In the genomic region with DNA sequence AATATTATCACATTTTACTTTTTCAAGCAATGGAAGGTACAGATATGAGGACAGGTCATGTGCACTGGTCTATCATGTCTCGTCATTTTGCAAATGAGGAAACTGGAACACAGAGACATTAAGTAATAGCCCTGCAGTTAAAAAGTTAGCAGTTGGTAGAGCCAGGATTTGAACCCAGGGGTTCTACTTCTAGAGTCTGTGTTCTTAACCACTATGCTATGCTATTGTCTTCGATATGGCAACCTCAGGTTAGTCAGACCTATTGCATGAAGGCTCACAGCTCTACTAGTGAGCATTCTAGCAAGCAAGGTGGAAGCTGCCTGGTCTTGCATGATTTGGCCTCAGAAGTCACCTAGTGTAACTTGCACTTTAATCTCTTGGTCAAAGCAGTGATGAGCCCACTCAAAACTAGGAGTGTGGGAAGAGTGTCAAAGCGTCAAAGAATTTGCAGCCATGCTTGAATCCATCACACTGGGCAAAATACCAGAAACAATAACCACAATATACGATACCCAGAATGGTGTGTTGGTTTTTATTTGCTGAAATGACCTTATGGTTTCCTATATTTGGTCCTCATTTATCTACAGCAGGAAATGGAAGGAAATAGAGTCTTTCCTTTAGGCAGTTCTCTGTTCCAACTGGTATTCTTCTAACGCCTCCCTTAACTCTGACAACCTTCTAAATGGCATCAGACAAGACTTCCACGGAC, we compare ENCODE assay signal across 19 cellular contexts. TPM values are rescaled to one million over a fixed set of nuclear protein-coding genes. Genes with fewer than 3 reads are reported as not detected.
DNase-seq lines count a peak whose midpoint lies in the region; TF ChIP-seq lines count a peak whose summit lies in the region.
"Had no signal": no experiment of that assay in that cellular context is flagged by ENCODE, and none has a peak within 500 bp of the region (broad histone marks: within the 10 kb centered on the region; RNA-seq: fewer than 3 reads in every experiment).

No MANE protein-coding gene starts in this region.

- H3K14ac ChIP-seq in trophoblast cell (ENCODE audit: low read length): no peak overlapping the region

- H3K79me1 ChIP-seq in trophoblast cell (ENCODE audit: low read length): no peaks in the 10 kb centered on the region

- peaks cover 1% of the 10 kb centered on the region for H3K9me3 ChIP-seq in trophoblast cell (ENCODE audit: insufficient read depth, low read depth, low read length)
- H3K9me3 ChIP-seq: tibial nerve had no signal

- no peak overlapping the region for H3K18ac ChIP-seq in trophoblast cell (ENCODE audit: low read length)

- no peak overlapping the region for H4K8ac ChIP-seq in trophoblast cell (ENCODE audit: low read depth, low read length)

- H2AFZ ChIP-seq in trophoblast cell (ENCODE audit: insufficient read depth, low read length, poor library complexity): no peak overlapping the region

- no peak overlapping the region for H3K27ac ChIP-seq in brain microvascular endothelial cell
- H3K27ac ChIP-seq in trophoblast cell (ENCODE audit: low read depth, low read length): no peak overlapping the region
- H3K27ac ChIP-seq: tibial nerve had no signal

- H2AK5ac ChIP-seq in trophoblast cell (ENCODE audit: low read length): no peak overlapping the region

- H2BK5ac ChIP-seq in trophoblast cell (ENCODE audit: low read depth, low read length, poor library complexity): no peak overlapping the region

- no peak overlapping the region for H3K4me3 ChIP-seq in brain microvascular endothelial cell (ENCODE audit: low read depth, low read length)
- H3K4me3 ChIP-seq in trophoblast cell (ENCODE audit: low read depth, low read length): no peak overlapping the region
- H3K4me3 ChIP-seq: tibial nerve had no signal

- TF ChIP-seq CTCF in brain microvascular endothelial cell (IDR thresholded peaks at IDR 0.05; ENCODE audit: low read depth, low read length, missing control alignments): no peak

- H3K36me3 ChIP-seq in brain microvascular endothelial cell (replicated peaks) (no peaks in the 10 kb centered on the region), trophoblast cell (ENCODE audit: control insufficient read depth in 1 of 2, insufficient read depth in 2 of 2, low read length in 2 of 2) (no peaks in the 10 kb centered on the region)
- H3K36me3 ChIP-seq: tibial nerve had no signal

- H3K4me1 ChIP-seq in trophoblast cell (ENCODE audit: control insufficient read depth in 1 of 2, insufficient read depth in 2 of 2, low read length in 2 of 2): no peaks in the 10 kb centered on the region
- H3K4me1 ChIP-seq: tibial nerve had no signal

- in situ Hi-C loops in brain microvascular endothelial cell (cut with HindIII; ENCODE audit: low pct_ligation_motif_present, low sequenced_read_pairs): no loop called here

- no peak overlapping the region for H3K4me2 ChIP-seq in trophoblast cell (ENCODE audit: low read length)

- H2BK12ac ChIP-seq in trophoblast cell (ENCODE audit: low read length): no peak overlapping the region

- no peak overlapping the region for H4K91ac ChIP-seq in trophoblast cell (ENCODE audit: low read depth, low read length)

- DNase-seq in DMS53 (lab: John Stamatoyannopoulos, UW) (peak; percentile 7), DMS53 treated with DMSO at 0.1 percent for 48 hours (lab: John Stamatoyannopoulos, UW; ENCODE audit: unreplicated experiment) (no peak), NCI-H146 treated with DMSO at 0.1 percent for 48 hours (lab: John Stamatoyannopoulos, UW; ENCODE audit: unreplicated experiment) (peak; percentile 47), brain microvascular endothelial cell (peak; percentile 57), lung microvascular endothelial cell (ENCODE audit: low read depth in 2 of 2) (peak; percentile 13 to 65), trophoblast cell (no peak), SKM-1 (lab: John Stamatoyannopoulos, UW; ENCODE audit: unreplicated experiment) (no peak), NCI-H226 (no peak)
- DNase-seq: 8988T; activated CD4-positive, alpha-beta T cell treated with anti-CD3 and anti-CD28 coated beads for 48 hours; foreskin melanocyte; HFFc6; islet precursor cell; NCI-H2029 treated with DMSO at 0.1 percent for 48 hours; stimulated activated CD4-positive, alpha-beta T cell treated with anti-CD3 and anti-CD28 coated beads, Interleukin-1b, Interleukin-23, amount 100 ng/mL, for 48 hours; stimulated activated CD8-positive, alpha-beta memory T cell treated with anti-CD3 and anti-CD28 coated beads, Interleukin-4, amount 100 ng/mL, for 48 hours; T-helper 2 cell had no signal

- no peak overlapping the region for H4K12ac ChIP-seq in trophoblast cell (ENCODE audit: low read depth, low read length)

- H3K23ac ChIP-seq in trophoblast cell (ENCODE audit: low read length): no peak overlapping the region

- WGBS in trophoblast cell (ENCODE audit: extremely low coverage, insufficient coverage, insufficient read length): no CpG with 5 or more reads among the region's 6 CpGs

- no peak overlapping the region for H3K4ac ChIP-seq in trophoblast cell (ENCODE audit: low read depth, low read length)

- no peak overlapping the region for H2BK120ac ChIP-seq in trophoblast cell (ENCODE audit: insufficient read depth, low read length, poor library complexity)

- no peak overlapping the region for H3K9ac ChIP-seq in trophoblast cell (ENCODE audit: low read length)

- H3K27me3 ChIP-seq in brain microvascular endothelial cell (replicated peaks): no peaks in the 10 kb centered on the region
- H3K27me3 ChIP-seq in trophoblast cell (ENCODE audit: insufficient read depth, low read length): no peaks in the 10 kb centered on the region
- H3K27me3 ChIP-seq: tibial nerve had no signal

- no peaks in the 10 kb centered on the region for H3K79me2 ChIP-seq in trophoblast cell (ENCODE audit: control insufficient read depth, insufficient read depth, low read length, poor library complexity)

RNA-seq across cellular contexts. Expression of a gene that starts 20.4 kb away (rescaled TPM):
- total RNA-seq in lung microvascular endothelial cell: 8.7 and 14.5 TPM in 2 replicates
- 1.8 and 2.0 TPM in 2 replicates for polyA plus RNA-seq in trophoblast cell (2013)
- polyA plus RNA-seq: IgD-negative memory B cell had no signal

Comparison
In these comparisons a context has a peak if more than half of its experiments do, and no peak if none do; other contexts are left out.
1. DNase-seq: peak in DMS53 (single experiment), NCI-H146 treated with DMSO at 0.1 percent for 48 hours (single experiment), brain microvascular endothelial cell (single experiment) and lung microvascular endothelial cell (2 of 2); none in DMS53 treated with DMSO at 0.1 percent for 48 hours (single experiment), trophoblast cell (0 of 2), SKM-1 (single experiment) and NCI-H226 (single experiment).